In genomic region chr2:155145758-155146229, GRCh38 we compare ENCODE assay signal across 9 cellular contexts.
A peak's percentile ranks its signal among the peaks of the same experiment; 100 is the strongest.
DNase-seq lines count a peak whose midpoint lies in the region; ATAC-seq and TF ChIP-seq lines count a peak whose summit lies in the region.
"Had no signal": no experiment of that assay in that cellular context is flagged by ENCODE, and none has a peak within 500 bp of the region (broad histone marks: within the 10 kb centered on the region; RNA-seq: fewer than 3 reads in every experiment).

No MANE protein-coding gene starts in this region.

- ATAC-seq in GM19468 (IDR thresholded peaks at IDR 0.05; ENCODE audit: extremely low read depth, unreplicated experiment) = peak; percentile 98
- peak; percentile 97 for ATAC-seq in HG03095 (IDR thresholded peaks at IDR 0.05; ENCODE audit: unreplicated experiment)

- CTCF ChIA-PET in GM10248 (lab: Yijun Ruan, JAX) = interaction anchor here (1.0 kb wide), 1 partner anchor 57 kb away, joined by 3 read pairs; no protein-coding TSS in a partner anchor

- DNase-seq in GM10248 (ENCODE audit: extremely low spot score) (peak; percentile 41), NCI-H524 treated with DMSO at 0.1 percent for 48 hours (lab: John Stamatoyannopoulos, UW) (peak; percentile 66), coronary artery (ENCODE audit: low spot score) (no peak), T-helper 9 cell (no peak)
- no peak for DNase-seq in stimulated activated CD8-positive, alpha-beta memory T cell treated with anti-CD3 and anti-CD28 coated beads, Interleukin-4, amount 100 ng/mL, for 48 hours
- DNase-seq in activated CD4-positive, CD25-positive, alpha-beta regulatory T cell (lab: John Stamatoyannopoulos, UW) = no peak
- DNase-seq: CD4-positive, alpha-beta T cell had no signal

- no peak overlapping the region for H3K27ac ChIP-seq in coronary artery

- POLR2A ChIA-PET in GM10248 (lab: Yijun Ruan, JAX) = no interaction called here

- H3K4me3 ChIP-seq in coronary artery = no peak overlapping the region

- TF ChIP-seq CTCF in GM10248 (IDR thresholded peaks at IDR 0.05; ENCODE audit: control extremely low read depth, extremely low read depth, low read depth, missing control alignments) (peak; percentile 7), coronary artery (IDR thresholded peaks at IDR 0.05) (no peak)

Comparison
In these comparisons a context has a peak if more than half of its experiments do, and no peak if none do; other contexts are left out.
1. DNase-seq: peak in GM10248 (single experiment) and NCI-H524 treated with DMSO at 0.1 percent for 48 hours (single experiment); none in coronary artery (single experiment), stimulated activated CD8-positive, alpha-beta memory T cell treated with anti-CD3 and anti-CD28 coated beads, Interleukin-4, amount 100 ng/mL, for 48 hours (single experiment), activated CD4-positive, CD25-positive, alpha-beta regulatory T cell (0 of 4) and T-helper 9 cell (single experiment).